In the genomic region with DNA sequence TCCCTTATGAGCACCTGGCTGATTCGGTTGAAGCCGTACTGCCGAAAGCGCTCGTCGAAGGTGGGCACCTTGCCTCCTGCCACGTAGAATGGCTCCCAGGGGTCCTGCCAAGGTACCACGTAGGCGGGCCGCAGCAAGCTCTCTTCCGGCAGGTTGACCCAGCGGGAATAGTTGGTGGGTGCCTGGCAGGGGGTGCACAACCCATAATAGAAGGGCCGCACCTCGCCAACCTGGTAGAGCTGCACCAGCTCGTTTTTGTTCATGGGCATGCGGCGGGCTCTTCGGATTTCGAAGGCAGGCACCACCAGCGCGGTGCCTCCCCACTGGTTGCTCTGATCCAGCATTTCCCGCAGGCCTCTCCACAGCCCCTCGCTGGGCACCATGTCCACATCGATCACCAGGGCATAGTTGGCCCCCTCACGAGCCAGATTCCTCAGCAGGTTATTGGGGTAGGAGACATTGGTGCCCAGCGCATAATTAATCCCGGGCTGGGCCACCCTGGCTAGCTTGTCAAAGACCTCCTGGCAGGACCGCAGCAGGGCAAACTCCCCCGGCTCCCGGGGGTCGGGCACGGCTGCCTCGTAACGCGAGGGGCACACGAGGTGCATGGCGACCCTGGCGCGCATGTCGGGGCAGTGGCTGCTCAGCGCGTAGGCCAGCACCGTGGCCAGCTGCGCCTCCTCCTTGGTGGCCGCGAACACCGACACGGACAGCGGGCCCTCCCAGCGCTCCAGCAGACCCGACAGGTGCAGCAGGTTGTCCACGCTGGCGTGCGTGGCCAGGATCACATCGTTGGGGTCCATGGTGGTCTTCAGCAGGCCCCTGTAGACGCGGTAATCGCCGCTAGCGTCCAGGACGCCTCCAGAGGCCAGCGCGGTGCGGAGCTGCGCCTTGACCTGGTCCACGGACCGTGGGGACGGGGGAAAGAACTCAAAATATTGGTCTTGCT, we compare ENCODE assay signal across 6 cellular contexts. TPM values are rescaled to one million over a fixed set of nuclear protein-coding genes. Genes with fewer than 3 reads are reported as not detected.
DNase-seq lines count a peak whose midpoint lies in the region; TF ChIP-seq lines count a peak whose summit lies in the region.

No MANE protein-coding gene starts in this region.

- H3K9me3 ChIP-seq in effector memory CD4-positive, alpha-beta T cell (ENCODE audit: control insufficient read depth, low read length): no peaks in the 10 kb centered on the region

- DNase-seq in NCI-H69 (lab: John Stamatoyannopoulos, UW) (peak; percentile 68), retinal pigment epithelial cell (ENCODE audit: low read depth) (no peak), cortex of kidney (lab: John Stamatoyannopoulos, UW) (no peak), ureter (ENCODE audit: low spot score) (no peak), NCI-H2107 treated with DMSO at 0.1 percent for 48 hours (lab: John Stamatoyannopoulos, UW; ENCODE audit: unreplicated experiment) (no peak)
- no peak for DNase-seq in effector memory CD4-positive, alpha-beta T cell

- peaks cover 4% of the 10 kb centered on the region for H3K36me3 ChIP-seq in effector memory CD4-positive, alpha-beta T cell (ENCODE audit: control insufficient read depth, insufficient read depth, low read length)

- H3K4me3 ChIP-seq in effector memory CD4-positive, alpha-beta T cell (ENCODE audit: insufficient read depth, low read depth, low read length, poor library complexity, severe bottlenecking): peak overlapping the region; percentile 80
- H3K4me3 ChIP-seq in retinal pigment epithelial cell (ENCODE audit: low read length): peak overlapping the region; percentile 92

- peaks cover 27% of the 10 kb centered on the region for H3K4me1 ChIP-seq in effector memory CD4-positive, alpha-beta T cell (ENCODE audit: control insufficient read depth, insufficient read depth, low read length, poor library complexity, severe bottlenecking)

- TF ChIP-seq CTCF in retinal pigment epithelial cell (conservative IDR thresholded peaks at IDR 0.05; ENCODE audit: low read depth, low read length): no peak

- H3K27me3 ChIP-seq in effector memory CD4-positive, alpha-beta T cell (replicated peaks; ENCODE audit: control insufficient read depth, insufficient read depth, low read length, poor library complexity, severe bottlenecking): no peaks in the 10 kb centered on the region

- H3K27ac ChIP-seq in effector memory CD4-positive, alpha-beta T cell (ENCODE audit: insufficient read depth, low read length, poor library complexity, severe bottlenecking): peak overlapping the region; percentile 80

RNA-seq across cellular contexts. Expression of a gene that starts 0.7 kb away (rescaled TPM):
- total RNA-seq in ureter: 15.2 TPM

RNA-seq across cellular contexts. Expression of a gene that starts 1.8 kb away (rescaled TPM):
- 25.7 TPM for total RNA-seq in ureter

RNA-seq across cellular contexts. Expression of a gene that starts 10.5 kb away (rescaled TPM):
- total RNA-seq in ureter: 16.7 TPM

RNA-seq across cellular contexts. Expression of a gene that starts 24.8 kb away (rescaled TPM):
- 13.0 TPM for total RNA-seq in ureter

RNA-seq across cellular contexts. Expression of a gene that starts 29.9 kb away (rescaled TPM):
- total RNA-seq in ureter: 49.2 TPM
